Comparison of ENCODE assay signal across 8 cellular contexts in genomic region chr1:111448918-111449702, GRCh38. TPM values are rescaled to one million over a fixed set of nuclear protein-coding genes. Genes with fewer than 3 reads are reported as not detected.
DNase-seq lines count a peak whose midpoint lies in the region; ATAC-seq, FAIRE-seq and TF ChIP-seq lines count a peak whose summit lies in the region.

Gene ATP5PB (plus strand): TSS chr1:111449464. CDS start chr1:111449542, 78 bp downstream.
Gene WDR77 (minus strand): TSS chr1:111449256. CDS start chr1:111449169, 87 bp downstream.

- peak; percentile 99 for DNase-seq in NCI-H2029 (lab: John Stamatoyannopoulos, UW)
- peak; percentile 90 for DNase-seq in T-helper 22 cell (ENCODE audit: low read depth)
- peak; percentile 95 for DNase-seq in astrocyte (ENCODE audit: low read depth)
- peak; percentile 94 to 97 (median 96) for DNase-seq in right cardiac atrium
- peak; percentile 94 for DNase-seq in pulmonary artery endothelial cell (ENCODE audit: low read depth, low spot score)
- peak; percentile 94 to 97 for DNase-seq in uterus

- ATAC-seq in GM18505 (IDR thresholded peaks at IDR 0.05; ENCODE audit: unreplicated experiment): peak; percentile 94
- ATAC-seq in HG02973 (IDR thresholded peaks at IDR 0.05; ENCODE audit: unreplicated experiment): peak; percentile 83
- peak; percentile 96 for ATAC-seq in right cardiac atrium

- peak within 1 kb of the TSS; percentile 99 for H3K27ac Mint-ChIP-seq in astrocyte (ENCODE audit: unreplicated experiment)

- H3K9me3 ChIP-seq in astrocyte (ENCODE audit: insufficient read depth, low read depth, low read length) (no peaks in the 10 kb centered on the region), right cardiac atrium (ENCODE audit: control insufficient read depth, low read length) (no peaks in the 10 kb centered on the region), uterus (no peaks in the 10 kb centered on the region)

- H3K4me2 ChIP-seq in astrocyte (ENCODE audit: low read length): peak within 1 kb of the TSS; percentile 88

- peak within 1 kb of the TSS; percentile 97 for H2AFZ ChIP-seq in astrocyte (ENCODE audit: low read depth, low read length)

- TF ChIP-seq CTCF in astrocyte (IDR thresholded peaks at IDR 0.05; ENCODE audit: insufficient read depth, low read depth, low read length) (no peak), uterus (IDR thresholded peaks at IDR 0.05) (no peak)

- H3K4me1 ChIP-seq in astrocyte (ENCODE audit: insufficient read depth, low read length) (peaks cover 13% of the 10 kb centered on the region), right cardiac atrium (ENCODE audit: control insufficient read depth, insufficient read depth, low read length) (no peaks in the 10 kb centered on the region), uterus (peaks cover 0 to 17% of the 10 kb centered on the region in 2 donors)

- TF ChIP-seq POLR2A in GM18505 (IDR thresholded peaks at IDR 0.05; ENCODE audit: borderline replicate concordance, extremely low read depth, insufficient read depth, insufficient read length) (peak; percentile 70), uterus (IDR thresholded peaks at IDR 0.05) (no peak)

- H3K79me2 ChIP-seq in astrocyte (ENCODE audit: insufficient read depth, low read length): peaks cover 85% of the 10 kb centered on the region

- FAIRE-seq in astrocyte (lab: Jason Lieb, UNC): no peak

- intact Hi-C loops in right cardiac atrium (cut with DNase I): no loop called here
- intact Hi-C loops in uterus (cut with DNase I; ENCODE audit: low total_unique reads): no loop called here

- H4K20me1 ChIP-seq in astrocyte (ENCODE audit: insufficient read depth, low read length): peaks cover 39% of the 10 kb centered on the region

- H3K4me3 ChIP-seq in astrocyte (ENCODE audit: insufficient read depth, low read depth, low read length): peak within 1 kb of the TSS; percentile 94
- peak within 1 kb of the TSS; percentile 94 for H3K4me3 ChIP-seq in right cardiac atrium (ENCODE audit: low read length)
- H3K4me3 ChIP-seq in uterus: peak within 1 kb of the TSS; percentile 84 to 86

- under 1% methylated on average over 54 of the region's 54 CpGs for WGBS in right cardiac atrium

- peaks cover 22% of the 10 kb centered on the region for H3K4me1 Mint-ChIP-seq in astrocyte (ENCODE audit: low read depth, unreplicated experiment)

- no peaks in the 10 kb centered on the region for H3K36me3 Mint-ChIP-seq in astrocyte (ENCODE audit: low read depth, unreplicated experiment)

- H3K27me3 ChIP-seq in astrocyte (ENCODE audit: insufficient read depth, low read length) (no peaks in the 10 kb centered on the region), right cardiac atrium (ENCODE audit: control insufficient read depth, insufficient read depth) (no peaks in the 10 kb centered on the region), uterus (no peaks in the 10 kb centered on the region)

- peak within 1 kb of the TSS; percentile 96 for H3K27ac ChIP-seq in astrocyte (ENCODE audit: low read depth, low read length)
- H3K27ac ChIP-seq in right cardiac atrium (ENCODE audit: low read length): peak within 1 kb of the TSS; percentile 99
- peak within 1 kb of the TSS; percentile 79 to 91 for H3K27ac ChIP-seq in uterus

- H3K4me3 Mint-ChIP-seq in astrocyte (ENCODE audit: unreplicated experiment): peak within 1 kb of the TSS; percentile 100

- H3K9ac ChIP-seq in astrocyte (ENCODE audit: low read length): peak within 1 kb of the TSS; percentile 99

- peaks cover 39% of the 10 kb centered on the region for H3K36me3 ChIP-seq in astrocyte (ENCODE audit: insufficient read depth, low read length)
- no peaks in the 10 kb centered on the region for H3K36me3 ChIP-seq in uterus

- H3K9me3 Mint-ChIP-seq in astrocyte (ENCODE audit: unreplicated experiment): peaks cover 2% of the 10 kb centered on the region

- H3K27me3 Mint-ChIP-seq in astrocyte (ENCODE audit: low read depth, unreplicated experiment): no peaks in the 10 kb centered on the region

RNA-seq across cellular contexts. Expression of gene ATP5PB, which starts in this region (rescaled TPM):
- total RNA-seq in astrocyte (196 and 214 TPM in 2 replicates), right cardiac atrium (100 to 1,000 TPM; 433 to 505 (median 493) TPM), pulmonary artery endothelial cell (284 and 475 TPM in 2 replicates), uterus (100 to 1,000 TPM; 151 to 184 (median 161) TPM)
- 918 TPM for polyA plus RNA-seq in right cardiac atrium

RNA-seq across cellular contexts. Expression of gene WDR77, which starts in this region (rescaled TPM):
- total RNA-seq in astrocyte (39.3 and 49.1 TPM in 2 replicates), right cardiac atrium (10 to 100 TPM; 24.1 to 29.2 (median 27.9) TPM), pulmonary artery endothelial cell (48.5 and 71.7 TPM in 2 replicates), uterus (10 to 100 TPM in 2 of 4 donors, 1 to 10 TPM in 1, under 1 TPM in 1; 0.59 to 31.0 (median 17.1) TPM)
- polyA plus RNA-seq in right cardiac atrium: 28.2 TPM

Comparison
In these comparisons a context has a peak if more than half of its experiments do, and no peak if none do; other contexts are left out.
1. Peak in every context shown above with its lines: DNase-seq, ATAC-seq, H3K4me3 ChIP-seq and H3K27ac ChIP-seq.